In genomic region chr11:70705930-70706329, GRCh38 we compare ENCODE assay signal across 15 cellular contexts.
DNase-seq lines count a peak whose midpoint lies in the region; ATAC-seq and TF ChIP-seq lines count a peak whose summit lies in the region.
"Had no signal": no experiment of that assay in that cellular context is flagged by ENCODE, and none has a peak within 500 bp of the region (broad histone marks: within the 10 kb centered on the region; RNA-seq: fewer than 3 reads in every experiment).

No MANE protein-coding gene starts in this region.

- no peak overlapping the region for H2AFZ ChIP-seq in neural cell (ENCODE audit: low read depth, low read length)

- H3K4me2 ChIP-seq in neural cell (ENCODE audit: low read length): no peak overlapping the region
- H3K4me2 ChIP-seq: BLaER1 had no signal

- H3K27me3 ChIP-seq in right cardiac atrium (ENCODE audit: control insufficient read depth, insufficient read depth): no peaks in the 10 kb centered on the region
- H3K27me3 ChIP-seq in neural cell (ENCODE audit: insufficient read depth, low read depth, low read length): no peaks in the 10 kb centered on the region
- H3K27me3 ChIP-seq in spleen (replicated peaks in 1 of 7): peaks cover 0 to 5% (median 0%) of the 10 kb centered on the region in 7 donors

- no peak for ATAC-seq in Right ventricle myocardium inferior
- ATAC-seq in right cardiac atrium: no peak
- ATAC-seq in GM19395 (IDR thresholded peaks at IDR 0.05; ENCODE audit: unreplicated experiment): no peak
- ATAC-seq: HepG2 had no signal

- no peak overlapping the region for H3K27ac ChIP-seq in right cardiac atrium (ENCODE audit: low read length)
- peak overlapping the region; percentile 76 for H3K27ac ChIP-seq in neural cell (ENCODE audit: low read length)
- no peak overlapping the region for H3K27ac ChIP-seq in spleen
- H3K27ac ChIP-seq: 22Rv1, BLaER1 had no signal

- H3K36me3 ChIP-seq in neural cell (ENCODE audit: insufficient read depth, low read length) (no peaks in the 10 kb centered on the region), spleen (no peaks in the 10 kb centered on the region)
- H3K36me3 ChIP-seq: BLaER1 had no signal

- peak; percentile 54 for DNase-seq in Right ventricle myocardium inferior (ENCODE audit: missing footprints)
- no peak for DNase-seq in right cardiac atrium
- DNase-seq in spleen: peak; percentile 55
- DNase-seq in kidney tubule cell (ENCODE audit: low spot score): no peak
- no peak for DNase-seq in activated CD8-positive, alpha-beta memory T cell treated with anti-CD3 and anti-CD28 coated beads, Interleukin-2, amount 50 U/mL, for 4 hours
- DNase-seq: CD4-positive, alpha-beta memory T cell; DMS153; DMS79; GF-D8; H9 had no signal

- intact Hi-C loops in Right ventricle myocardium inferior (cut with DNase I) (no loop called here), right cardiac atrium (cut with DNase I) (no loop called here), spleen (cut with DNase I; ENCODE audit: low total_unique reads) (no loop called here)

- H3K9me2 ChIP-seq in neural cell (ENCODE audit: insufficient read depth, low read length): no peaks in the 10 kb centered on the region

- no peaks in the 10 kb centered on the region for H4K20me1 ChIP-seq in neural cell (ENCODE audit: insufficient read depth)

- 65% methylated on average over 10 of the region's 10 CpGs for WGBS in right cardiac atrium
- WGBS in spleen, 5 donors: 75 to 83% (median 79%) methylated on average over 10 of the region's 10 CpGs

- H3K4me3 ChIP-seq in right cardiac atrium (ENCODE audit: low read length) (no peak overlapping the region), neural cell (ENCODE audit: low read length) (no peak overlapping the region), spleen (no peak overlapping the region)
- H3K4me3 ChIP-seq: BLaER1 had no signal

- H3K9me3 ChIP-seq in right cardiac atrium (ENCODE audit: control insufficient read depth, low read length) (no peaks in the 10 kb centered on the region), neural cell (ENCODE audit: low read length) (no peaks in the 10 kb centered on the region), spleen (no peaks in the 10 kb centered on the region)
- H3K9me3 ChIP-seq: BLaER1 had no signal

- no peak for TF ChIP-seq POLR2A in spleen (IDR thresholded peaks at IDR 0.05)

- no peak for TF ChIP-seq EP300 in neural cell (conservative IDR thresholded peaks at IDR 0.05; ENCODE audit: poor library complexity, severe bottlenecking)

- peak overlapping the region; percentile 44 for H3K9ac ChIP-seq in neural cell (ENCODE audit: low read length)
- H3K9ac ChIP-seq: BLaER1 had no signal

- TF ChIP-seq CTCF in neural cell (IDR thresholded peaks at IDR 0.05; ENCODE audit: poor library complexity, severe bottlenecking) (no peak), spleen (IDR thresholded peaks at IDR 0.05 in 8 of 11, conservative IDR thresholded peaks at IDR 0.05 in 3 of 11) (no peak)

- H3K4me1 ChIP-seq in right cardiac atrium (ENCODE audit: control insufficient read depth, insufficient read depth, low read length) (no peaks in the 10 kb centered on the region), spleen (peaks cover 0 to 28% (median 7%) of the 10 kb centered on the region in 6 donors)

- no peaks in the 10 kb centered on the region for H3K79me2 ChIP-seq in neural cell (replicated peaks; ENCODE audit: insufficient read depth, low read length)

- no peak for TF ChIP-seq RAD21 in neural cell (conservative IDR thresholded peaks at IDR 0.05)

- H3F3A ChIP-seq in neural cell (ENCODE audit: insufficient read depth, low read length, poor library complexity, severe bottlenecking): no peaks in the 10 kb centered on the region

TF ChIP-seq in neural cell, 6 proteins besides CTCF, POLR2A, EP300 and RAD21:
- TF ChIP-seq POLR2AphosphoS5 (IDR thresholded peaks at IDR 0.05): no peak
- TF ChIP-seq EZH2 (IDR thresholded peaks at IDR 0.05; ENCODE audit: borderline replicate concordance, insufficient read depth, low read length, poor library complexity, severe bottlenecking): no peak
- no peak for TF ChIP-seq TAF1 (IDR thresholded peaks at IDR 0.05; ENCODE audit: low read depth)
- TF ChIP-seq REST (IDR thresholded peaks at IDR 0.05; ENCODE audit: borderline replicate concordance): no peak
- no peak for TF ChIP-seq MXI1 (conservative IDR thresholded peaks at IDR 0.05; ENCODE audit: poor library complexity, severe bottlenecking)
- TF ChIP-seq SMC3 (conservative IDR thresholded peaks at IDR 0.05; ENCODE audit: poor library complexity): no peak

Comparison
In these comparisons a context has a peak if more than half of its experiments do, and no peak if none do; other contexts are left out.
1. DNase-seq: peak in Right ventricle myocardium inferior (single experiment) and spleen (single experiment); none in right cardiac atrium (0 of 3), kidney tubule cell (single experiment) and activated CD8-positive, alpha-beta memory T cell treated with anti-CD3 and anti-CD28 coated beads, Interleukin-2, amount 50 U/mL, for 4 hours (single experiment).